12 cellular contexts compared by ENCODE assay signal in genomic region chr15:38886315-38887163, GRCh38.
A peak's percentile ranks its signal among the peaks of the same experiment; 100 is the strongest.
DNase-seq lines count a peak whose midpoint lies in the region; ATAC-seq and TF ChIP-seq lines count a peak whose summit lies in the region.
"Had no signal": no experiment of that assay in that cellular context is flagged by ENCODE, and none has a peak within 500 bp of the region (broad histone marks: within the 10 kb centered on the region; RNA-seq: fewer than 3 reads in every experiment).

No MANE protein-coding gene starts in this region.

- peak; percentile 55 for DNase-seq in GM04504 (ENCODE audit: low read depth)
- peak; percentile 16 for DNase-seq in OCI-M1 (lab: John Stamatoyannopoulos, UW)
- peak; percentile 86 for DNase-seq in renal cortical epithelial cell (ENCODE audit: low read depth)
- DNase-seq in Calu3 = no peak
- DNase-seq: activated CD8-positive, alpha-beta T cell treated with anti-CD3 and anti-CD28 coated beads, Interleukin-2, amount 10 ng/mL, durations not matched to agents 7 days and 5 days; H7; NCI-H187 treated with DMSO at 0.1 percent for 48 hours; pancreas; tibial artery had no signal

- H3K36me3 Mint-ChIP-seq in Calu3 (ENCODE audit: insufficient read depth, unreplicated experiment) = peaks cover 5% of the 10 kb centered on the region

- H3K27ac Mint-ChIP-seq in Calu3 (ENCODE audit: unreplicated experiment) = no peak overlapping the region
- H3K27ac Mint-ChIP-seq: activated CD8-positive, alpha-beta T cell treated with anti-CD3 and anti-CD28 coated beads, Interleukin-2, amount 10 ng/mL, durations not matched to agents 7 days and 5 days had no signal

- H3K4me1 Mint-ChIP-seq in Calu3 (ENCODE audit: low read depth, unreplicated experiment) = peaks cover 20% of the 10 kb centered on the region

- intact Hi-C loops in Calu3 (cut with micrococcal nuclease; ENCODE audit: unreplicated experiment) = no loop called here

- no peaks in the 10 kb centered on the region for H3K9me3 Mint-ChIP-seq in Calu3 (ENCODE audit: low read depth, unreplicated experiment)

- no TSS peak for BruUV-seq in Calu3 (replicated peaks; lab: Mats Ljungman, UMichigan)

- H3K4me3 Mint-ChIP-seq in Calu3 (ENCODE audit: low read depth, unreplicated experiment) = no peak overlapping the region
- H3K4me3 Mint-ChIP-seq: activated CD8-positive, alpha-beta T cell treated with anti-CD3 and anti-CD28 coated beads, Interleukin-2, amount 10 ng/mL, durations not matched to agents 7 days and 5 days had no signal

- TF ChIP-seq CTCF in Calu3 (IDR thresholded peaks at IDR 0.05; ENCODE audit: unreplicated experiment) = no peak

- ATAC-seq in esophagus mucosa (peak; percentile 79), GM21526 (IDR thresholded peaks at IDR 0.05; ENCODE audit: low FRiP score, unreplicated experiment) (no peak), HG03045 (IDR thresholded peaks at IDR 0.05; ENCODE audit: unreplicated experiment) (no peak)
- ATAC-seq: activated CD8-positive, alpha-beta T cell treated with anti-CD3 and anti-CD28 coated beads, Interleukin-2, amount 10 ng/mL, durations not matched to agents 7 days and 5 days had no signal

- no peaks in the 10 kb centered on the region for H3K27me3 Mint-ChIP-seq in Calu3 (ENCODE audit: unreplicated experiment)

- CTCF ChIA-PET in Calu3 (lab: Charles Lee) = no interaction called here
